8 cellular contexts compared by ENCODE assay signal in genomic region chr6:18400831-18401446, GRCh38. TPM values are rescaled to one million over a fixed set of nuclear protein-coding genes. Genes with fewer than 3 reads are reported as not detected.
A peak's percentile ranks its signal among the peaks of the same experiment; 100 is the strongest.
DNase-seq lines count a peak whose midpoint lies in the region; ATAC-seq and TF ChIP-seq lines count a peak whose summit lies in the region.

No MANE protein-coding gene starts in this region.

- DNase-seq in LHCN-M2 (ENCODE audit: low read depth) = peak; percentile 54
- DNase-seq in epithelial cell of prostate (ENCODE audit: low read depth, low spot score) = no peak
- DNase-seq in progenitor cell of endocrine pancreas (ENCODE audit: low spot score, unreplicated experiment) = no peak
- DNase-seq in foreskin keratinocyte = no peak
- DNase-seq in NCI-H187 (lab: John Stamatoyannopoulos, UW) = no peak
- no peak for DNase-seq in GM19240 (ENCODE audit: insufficient read length, low spot score)

- ATAC-seq in GM18505 (IDR thresholded peaks at IDR 0.05; ENCODE audit: unreplicated experiment) = peak; percentile 87
- ATAC-seq in GM21825 (IDR thresholded peaks at IDR 0.05; ENCODE audit: unreplicated experiment) = peak; percentile 88
- ATAC-seq in foreskin keratinocyte = no peak

- H3K9me3 Mint-ChIP-seq in progenitor cell of endocrine pancreas (ENCODE audit: low read depth) = no peaks in the 10 kb centered on the region

- H3K4me3 Mint-ChIP-seq in progenitor cell of endocrine pancreas (ENCODE audit: low read depth) = no peak overlapping the region

- peak overlapping the region; percentile 28 for H3K27ac ChIP-seq in epithelial cell of prostate
- H3K27ac ChIP-seq in foreskin keratinocyte = no peak overlapping the region

- peaks cover 19% of the 10 kb centered on the region for H3K4me1 ChIP-seq in foreskin keratinocyte

- H3K27me3 Mint-ChIP-seq in progenitor cell of endocrine pancreas = no peaks in the 10 kb centered on the region

- no peak overlapping the region for H3K27ac Mint-ChIP-seq in progenitor cell of endocrine pancreas

- H3K4me1 Mint-ChIP-seq in progenitor cell of endocrine pancreas (ENCODE audit: low read depth) = no peaks in the 10 kb centered on the region

- no peaks in the 10 kb centered on the region for H3K27me3 ChIP-seq in foreskin keratinocyte

- no peak for TF ChIP-seq POLR2A in GM18505 (IDR thresholded peaks at IDR 0.05; ENCODE audit: borderline replicate concordance, extremely low read depth, insufficient read depth, insufficient read length)

- TF ChIP-seq CTCF in progenitor cell of endocrine pancreas (IDR thresholded peaks at IDR 0.05; ENCODE audit: unreplicated experiment) = no peak
- no peak for TF ChIP-seq CTCF in foreskin keratinocyte (conservative IDR thresholded peaks at IDR 0.05)

- H3K36me3 Mint-ChIP-seq in progenitor cell of endocrine pancreas (ENCODE audit: insufficient read depth) = no peaks in the 10 kb centered on the region

RNA-seq across cellular contexts. Expression of gene RNF144B, which starts 13.8 kb away (rescaled TPM):
- total RNA-seq in LHCN-M2 (2014; rRNA removed) (0.13 and 0.80 TPM in 2 replicates), progenitor cell of endocrine pancreas (3.1 and 3.4 TPM in 2 replicates), foreskin keratinocyte (17.5 and 18.0 TPM in 2 replicates)
- 4.4 TPM for polyA plus RNA-seq in LHCN-M2 (2012)
- 5.7 and 6.7 TPM in 2 replicates for polyA plus RNA-seq in foreskin keratinocyte
